18 cellular contexts compared by ENCODE assay signal in the genomic region with DNA sequence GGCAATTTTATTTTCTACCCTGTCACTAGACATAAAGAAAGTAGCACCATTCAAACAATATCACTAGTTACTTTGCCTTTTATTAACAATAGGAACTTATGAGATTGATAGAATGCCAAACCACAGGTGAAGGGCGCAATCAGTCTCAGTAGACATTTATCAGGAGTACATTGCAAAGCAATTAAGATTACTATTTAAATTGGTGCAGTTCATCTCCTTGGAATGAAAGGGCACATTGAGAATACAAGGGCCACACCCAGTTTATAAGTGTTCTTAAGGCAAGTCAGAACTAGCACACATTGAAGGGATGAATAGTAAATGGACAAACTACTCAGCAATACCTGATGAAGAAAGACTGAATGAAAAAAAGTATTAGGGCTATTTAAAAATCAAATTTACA.
"Had no signal": no experiment of that assay in that cellular context is flagged by ENCODE, and none has a peak within 500 bp of the region (broad histone marks: within the 10 kb centered on the region; RNA-seq: fewer than 3 reads in every experiment).

No MANE protein-coding gene starts in this region.

- H3K27me3 Mint-ChIP-seq: activated naive CD8-positive, alpha-beta T cell treated with anti-CD3 and anti-CD28 coated beads, Interleukin-2, amount 10 ng/mL, durations not matched to agents 7 days and 5 days; natural killer cell treated with Interleukin-12 subunit alpha and Interleukin-12 subunit beta and Interleukin-15 and Interleukin-18, amount 100 ng/mL, for 72 hours had no signal

- ATAC-seq: activated CD4-positive, CD25-positive, alpha-beta regulatory T cell treated with anti-CD3 and anti-CD28 coated beads, Interleukin-2, amount 50 U/mL, for 24 hours; left ventricle myocardium superior; natural killer cell treated with Interleukin-12 subunit alpha and Interleukin-12 subunit beta and Interleukin-15 and Interleukin-18, amount 100 ng/mL, for 72 hours; stimulated activated naive CD8-positive, alpha-beta T cell treated with anti-CD3 and anti-CD28 coated beads, Interleukin-15, Interleukin-2, amounts not matched to agents 100 U/mL and 50 U/mL, for 24 hours had no signal

- H3K36me3 Mint-ChIP-seq: activated naive CD8-positive, alpha-beta T cell treated with anti-CD3 and anti-CD28 coated beads, Interleukin-2, amount 10 ng/mL, durations not matched to agents 7 days and 5 days; natural killer cell treated with Interleukin-12 subunit alpha and Interleukin-12 subunit beta and Interleukin-15 and Interleukin-18, amount 100 ng/mL, for 72 hours had no signal

- H3K4me1 Mint-ChIP-seq: activated naive CD8-positive, alpha-beta T cell treated with anti-CD3 and anti-CD28 coated beads, Interleukin-2, amount 10 ng/mL, durations not matched to agents 7 days and 5 days had no signal

- H3K4me2 ChIP-seq: hepatocyte had no signal

- H3K4me3 Mint-ChIP-seq: activated naive CD8-positive, alpha-beta T cell treated with anti-CD3 and anti-CD28 coated beads, Interleukin-2, amount 10 ng/mL, durations not matched to agents 7 days and 5 days; natural killer cell treated with Interleukin-12 subunit alpha and Interleukin-12 subunit beta and Interleukin-15 and Interleukin-18, amount 100 ng/mL, for 72 hours had no signal

- H3K4me3 ChIP-seq: cardiac muscle cell, hepatocyte, transverse colon, vagina had no signal

- H3K27ac ChIP-seq: cardiac muscle cell, hepatocyte, transverse colon, vagina had no signal

- H2AFZ ChIP-seq: hepatocyte had no signal

- H3K36me3 ChIP-seq: cardiac muscle cell, transverse colon, vagina had no signal

- H3K79me2 ChIP-seq: hepatocyte had no signal

- DNase-seq: activated CD4-positive, alpha-beta T cell treated with anti-CD3 and anti-CD28 coated beads, Interleukin-2, amount 50 U/mL, for 1 hour; activated CD8-positive, alpha-beta memory T cell treated with anti-CD3 and anti-CD28 coated beads for 24 hours; activated naive CD4-positive, alpha-beta T cell; activated naive CD8-positive, alpha-beta T cell treated with anti-CD3 and anti-CD28 coated beads, Interleukin-2, amount 10 ng/mL, durations not matched to agents 7 days and 5 days; kidney; left ventricle myocardium superior; mesenchymal stem cell; nucleus accumbens; stimulated activated CD4-positive, alpha-beta T cell treated with anti-CD3 and anti-CD28 coated beads, Interleukin-4, amount 100 ng/mL, for 4 hours; stimulated activated CD8-positive, alpha-beta memory T cell treated with anti-CD3 and anti-CD28 coated beads, Interleukin-4, amount 100 ng/mL, for 48 hours; stimulated activated naive CD8-positive, alpha-beta T cell treated with anti-CD3 and anti-CD28 coated beads, Interleukin-15, Interleukin-2, amounts not matched to agents 100 U/mL and 50 U/mL, for 24 hours; T1000; transverse colon had no signal

- H3K27me3 ChIP-seq: cardiac muscle cell, hepatocyte, transverse colon, vagina had no signal

- H3K27ac Mint-ChIP-seq: activated naive CD8-positive, alpha-beta T cell treated with anti-CD3 and anti-CD28 coated beads, Interleukin-2, amount 10 ng/mL, durations not matched to agents 7 days and 5 days; natural killer cell treated with Interleukin-12 subunit alpha and Interleukin-12 subunit beta and Interleukin-15 and Interleukin-18, amount 100 ng/mL, for 72 hours had no signal
